ENCODE assay signal across 20 cellular contexts in genomic region chr16:86389566-86390328, GRCh38.
"Had no signal": no experiment of that assay in that cellular context is flagged by ENCODE, and none has a peak within 500 bp of the region (broad histone marks: within the 10 kb centered on the region; RNA-seq: fewer than 3 reads in every experiment).

No MANE protein-coding gene starts in this region.

- H3K79me2 ChIP-seq: hepatocyte had no signal

- H2AFZ ChIP-seq: hepatocyte had no signal

- H3K9me3 ChIP-seq: ascending aorta, breast epithelium, lower lobe of right lung, suprapubic skin, vagina had no signal

- H3K4me3 ChIP-seq: ascending aorta, breast epithelium, hepatocyte, lower lobe of right lung, skin epidermis, suprapubic skin, vagina had no signal

- H3K4me2 ChIP-seq: hepatocyte had no signal

- H3K27me3 ChIP-seq: ascending aorta, hepatocyte, vagina had no signal

- H3K4me1 ChIP-seq: ascending aorta, breast epithelium, suprapubic skin, vagina had no signal

- DNase-seq: activated CD4-positive, alpha-beta T cell treated with anti-CD3 and anti-CD28 coated beads, Interleukin-2, amount 10 ng/mL, durations not matched to agents 24 days and 14 days; activated CD8-positive, alpha-beta memory T cell treated with anti-CD3 and anti-CD28 coated beads, Interleukin-2, amount 50 U/mL, for 4 hours; activated CD8-positive, alpha-beta T cell treated with anti-CD3 and anti-CD28 coated beads, Interleukin-2, amount 10 ng/mL, durations not matched to agents 7 days and 5 days; activated naive CD4-positive, alpha-beta T cell treated with anti-CD3 and anti-CD28 coated beads for 36 hours; activated naive CD8-positive, alpha-beta T cell treated with anti-CD3 and anti-CD28 coated beads, Interleukin-2, amount 50 U/mL, for 24 hours; activated T-cell treated with anti-CD3 and anti-CD28 coated beads, Interleukin-2, amount 50 U/mL, for 4 hours; left colon; lower lobe of right lung; nephron progenitor cell; occipital lobe; right cardiac atrium; stimulated activated naive CD8-positive, alpha-beta T cell treated with anti-CD3 and anti-CD28 coated beads, Interleukin-15, amount 100 ng/mL, for 72 hours; trophoblast cell had no signal

- H3K27ac ChIP-seq: ascending aorta, breast epithelium, hepatocyte, lower lobe of right lung, skin epidermis, suprapubic skin, vagina had no signal

- H3K36me3 ChIP-seq: ascending aorta, breast epithelium, lower lobe of right lung, suprapubic skin, vagina had no signal

- FAIRE-seq: islet of Langerhans had no signal
